In genomic region chr11:134509381-134510068, GRCh38 we compare ENCODE assay signal across 18 cellular contexts.
"Had no signal": no experiment of that assay in that cellular context is flagged by ENCODE, and none has a peak within 500 bp of the region (broad histone marks: within the 10 kb centered on the region; RNA-seq: fewer than 3 reads in every experiment).

No MANE protein-coding gene starts in this region.

- FAIRE-seq: colon, endometrium had no signal

- H3K4me3 Mint-ChIP-seq: activated CD4-positive, alpha-beta memory T cell treated with anti-CD3 and anti-CD28 coated beads for 36 hours; activated T-helper 1 cell treated with anti-CD3 and anti-CD28 coated beads, Interleukin-12 subunit alpha, Interleukin-12 subunit beta, Interleukin-2, Interleukin-4 antibody, amounts not matched to agents 30 ng/mL and 10 ng/mL and 1 ng/mL, durations not matched to agents 14 hours and 24 hours and 36 hours; mesothelial cell of epicardium; neural crest cell; T-cell; type B pancreatic cell had no signal

- H3K79me2 ChIP-seq: hepatocyte had no signal

- H3K9me3 ChIP-seq: adrenal gland, ovary, SK-N-SH had no signal

- H2AFZ ChIP-seq: hepatocyte had no signal

- H3K9me3 Mint-ChIP-seq: activated CD4-positive, alpha-beta memory T cell treated with anti-CD3 and anti-CD28 coated beads for 36 hours; activated T-helper 1 cell treated with anti-CD3 and anti-CD28 coated beads, Interleukin-12 subunit alpha, Interleukin-12 subunit beta, Interleukin-2, Interleukin-4 antibody, amounts not matched to agents 30 ng/mL and 10 ng/mL and 1 ng/mL, durations not matched to agents 14 hours and 24 hours and 36 hours; mesothelial cell of epicardium; neural crest cell; T-cell; type B pancreatic cell had no signal

- H3K4me1 Mint-ChIP-seq: T-cell had no signal

- DNase-seq: activated CD8-positive, alpha-beta memory T cell treated with anti-CD3 and anti-CD28 coated beads, Interleukin-2, amount 50 U/mL, for 4 hours; activated naive CD4-positive, alpha-beta T cell treated with Interleukin-2 at 50 U/mL for 16 hours; SK-N-SH; stimulated activated CD4-positive, alpha-beta T cell treated with anti-CD3 and anti-CD28 coated beads, Interleukin-4, amount 100 ng/mL, for 1 hour; stimulated activated naive CD4-positive, alpha-beta T cell treated with Interleukin-2 at 50 U/mL for 16 hours; T-cell; T-helper 9 cell had no signal

- H3K27ac Mint-ChIP-seq: activated CD4-positive, alpha-beta memory T cell treated with anti-CD3 and anti-CD28 coated beads for 36 hours; activated T-helper 1 cell treated with anti-CD3 and anti-CD28 coated beads, Interleukin-12 subunit alpha, Interleukin-12 subunit beta, Interleukin-2, Interleukin-4 antibody, amounts not matched to agents 30 ng/mL and 10 ng/mL and 1 ng/mL, durations not matched to agents 14 hours and 24 hours and 36 hours; mesothelial cell of epicardium; T-cell; type B pancreatic cell had no signal

- H3K4me2 ChIP-seq: hepatocyte, SK-N-SH had no signal

- H3K4me1 ChIP-seq: adrenal gland had no signal

- H3K27ac ChIP-seq: adrenal gland, cardiac muscle cell, hepatocyte, ovary had no signal

- H3K36me3 Mint-ChIP-seq: activated CD4-positive, alpha-beta memory T cell treated with anti-CD3 and anti-CD28 coated beads for 36 hours; mesothelial cell of epicardium; T-cell; type B pancreatic cell had no signal

- H3K27me3 ChIP-seq: adrenal gland, hepatocyte, ovary had no signal

- H3K9ac ChIP-seq: SK-N-SH had no signal
